16 cellular contexts compared by ENCODE assay signal in genomic region chr4:175440776-175441175, GRCh38.
DNase-seq lines count a peak whose midpoint lies in the region; ATAC-seq and TF ChIP-seq lines count a peak whose summit lies in the region.
"Had no signal": no experiment of that assay in that cellular context is flagged by ENCODE, and none has a peak within 500 bp of the region (broad histone marks: within the 10 kb centered on the region; RNA-seq: fewer than 3 reads in every experiment).

No MANE protein-coding gene starts in this region.

- peak overlapping the region; percentile 76 for H3K27ac ChIP-seq in VCaP
- H3K27ac ChIP-seq: BLaER1 had no signal

- peak overlapping the region; percentile 7 for H3K27ac Mint-ChIP-seq in type B pancreatic cell
- H3K27ac Mint-ChIP-seq: CD8-positive, alpha-beta memory T cell; HFFc6 had no signal

- no peaks in the 10 kb centered on the region for H3K27me3 Mint-ChIP-seq in type B pancreatic cell
- H3K27me3 Mint-ChIP-seq: CD8-positive, alpha-beta memory T cell had no signal

- H3K36me3 Mint-ChIP-seq in type B pancreatic cell: no peaks in the 10 kb centered on the region
- H3K36me3 Mint-ChIP-seq: CD8-positive, alpha-beta memory T cell had no signal

- no peak for ATAC-seq in omental fat pad (ENCODE audit: low FRiP score)
- ATAC-seq in HG03469 (IDR thresholded peaks at IDR 0.05; ENCODE audit: unreplicated experiment): no peak

- H3K4me3 Mint-ChIP-seq in type B pancreatic cell: no peak overlapping the region
- H3K4me3 Mint-ChIP-seq: CD8-positive, alpha-beta memory T cell; HFFc6 had no signal

- peaks cover 5% of the 10 kb centered on the region for H3K9me3 Mint-ChIP-seq in type B pancreatic cell
- H3K9me3 Mint-ChIP-seq: HFFc6 had no signal

- TF ChIP-seq CTCF in VCaP (conservative IDR thresholded peaks at IDR 0.05): no peak
- no peak for TF ChIP-seq CTCF in fibroblast of the aortic adventitia (IDR thresholded peaks at IDR 0.05; ENCODE audit: insufficient read depth, low read length)
- no peak for TF ChIP-seq CTCF in type B pancreatic cell (conservative IDR thresholded peaks at IDR 0.05)
- no peak for TF ChIP-seq CTCF in omental fat pad (IDR thresholded peaks at IDR 0.05)

- DNase-seq in SIG-M5 treated with dmso at 0.1 percent for 504 hours (lab: John Stamatoyannopoulos, UW; ENCODE audit: unreplicated experiment) (peak; percentile 4), SIG-M5 (lab: John Stamatoyannopoulos, UW) (no peak), fibroblast of the aortic adventitia (ENCODE audit: low read depth) (peak; percentile 45), type B pancreatic cell (ENCODE audit: extremely low spot score, unreplicated experiment) (no peak), omental fat pad (ENCODE audit: low spot score) (no peak), NCI-H524 (lab: John Stamatoyannopoulos, UW) (no peak)
- DNase-seq: 8988T; AML-193; Caco-2; CD8-positive, alpha-beta memory T cell; GF-D8; HCEC 1CT; HFFc6 had no signal

- H3K4me3 ChIP-seq in fibroblast of the aortic adventitia (ENCODE audit: low read depth, low read length): no peak overlapping the region
- H3K4me3 ChIP-seq: BLaER1 had no signal

- no peaks in the 10 kb centered on the region for H3K4me1 Mint-ChIP-seq in type B pancreatic cell (ENCODE audit: unreplicated experiment)
- H3K4me1 Mint-ChIP-seq: CD8-positive, alpha-beta memory T cell had no signal

Comparison
In these comparisons a context has a peak if more than half of its experiments do, and no peak if none do; other contexts are left out.
1. DNase-seq: peak in SIG-M5 treated with dmso at 0.1 percent for 504 hours (single experiment) and fibroblast of the aortic adventitia (single experiment); none in SIG-M5 (single experiment), type B pancreatic cell (single experiment), omental fat pad (single experiment) and NCI-H524 (0 of 2).